8 cellular contexts compared by ENCODE assay signal in the genomic region with DNA sequence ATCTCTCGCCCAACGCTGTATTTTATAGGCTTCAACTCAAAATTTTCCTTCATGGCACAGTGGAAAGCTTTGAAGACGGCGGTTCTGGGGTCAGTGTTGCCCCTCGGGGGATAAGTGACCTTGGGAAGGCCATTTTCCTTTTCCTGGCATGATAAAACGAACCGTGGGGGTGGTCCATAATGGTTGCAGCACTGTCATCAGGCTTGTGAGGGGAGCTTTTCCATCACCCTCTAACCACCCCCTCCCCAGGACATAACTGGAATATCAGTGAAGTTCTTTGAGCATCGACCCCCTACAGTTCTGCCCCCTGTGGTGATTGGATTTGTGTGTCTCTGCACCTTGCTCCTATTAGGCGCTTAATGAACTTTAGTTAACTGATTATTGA. TPM values are rescaled to one million over a fixed set of nuclear protein-coding genes. Genes with fewer than 3 reads are reported as not detected.
DNase-seq lines count a peak whose midpoint lies in the region; ATAC-seq and TF ChIP-seq lines count a peak whose summit lies in the region.

No MANE protein-coding gene starts in this region.

- peak overlapping the region in 2 of 3 donors; percentile 92 to 96 for H3K27ac Mint-ChIP-seq in CD4-positive, CD25-positive, alpha-beta regulatory T cell

- H2BK15ac ChIP-seq in mesendoderm (replicated peaks; ENCODE audit: low read depth) = peak overlapping the region; percentile 28

- H3K18ac ChIP-seq in mesendoderm (ENCODE audit: low read length) = peak overlapping the region; percentile 64

- H3K9me3 ChIP-seq in CD4-positive, CD25-positive, alpha-beta regulatory T cell (ENCODE audit: control insufficient read depth in 2 of 2, low read length in 2 of 2) = no peaks in the 10 kb centered on the region
- H3K9me3 ChIP-seq in mammary epithelial cell (replicated peaks; ENCODE audit: insufficient read depth, low read length) = no peaks in the 10 kb centered on the region

- no peak overlapping the region for H3K23ac ChIP-seq in mesendoderm (ENCODE audit: low read length)

- no peaks in the 10 kb centered on the region for H3K36me3 Mint-ChIP-seq in CD4-positive, CD25-positive, alpha-beta regulatory T cell

- H2AK5ac ChIP-seq in mesendoderm (ENCODE audit: low read length) = no peak overlapping the region

- WGBS in mammary epithelial cell (ENCODE audit: low coverage, missing lambda C conversion rate) = 0% methylated on average over 9 of the region's 9 CpGs
- no CpG with 5 or more reads among the region's 9 CpGs for WGBS in mesendoderm (ENCODE audit: extremely low coverage, insufficient coverage, low lambda C conversion rate)

- H3K4me3 ChIP-seq in CD4-positive, CD25-positive, alpha-beta regulatory T cell (ENCODE audit: low read depth, low read length) = peak overlapping the region; percentile 78
- H3K4me3 ChIP-seq in HL-60 (replicated peaks; ENCODE audit: insufficient read depth, low read length) = peak overlapping the region; percentile 26
- peak overlapping the region; percentile 73 to 86 (median 80) for H3K4me3 ChIP-seq in mammary epithelial cell (replicated peaks in 1 of 3; ENCODE audit: insufficient read depth in 1 of 3, low read depth in 2 of 3, low read length in 3 of 3)
- H3K4me3 ChIP-seq in mesendoderm (ENCODE audit: low read length) = peak overlapping the region; percentile 60

- H3K4me2 ChIP-seq in mammary epithelial cell (ENCODE audit: insufficient read depth, low read depth, low read length) (peak overlapping the region; percentile 99), mesendoderm (ENCODE audit: low read length) (peak overlapping the region; percentile 98)

- no peak overlapping the region for H4K5ac ChIP-seq in mesendoderm (ENCODE audit: low read length)

- intact Hi-C loops in mammary epithelial cell (cut with micrococcal nuclease) = loop anchor here (1.0 to 2.0 kb wide), 3 partner anchors 16 to 118 kb away; partner anchors contain the start of genes FOS and TMED10

- H3K4me1 Mint-ChIP-seq in CD4-positive, CD25-positive, alpha-beta regulatory T cell = peaks cover 0 to 25% (median 15%) of the 10 kb centered on the region in 4 donors

- peaks cover 29% of the 10 kb centered on the region for H3K4me1 ChIP-seq in CD4-positive, CD25-positive, alpha-beta regulatory T cell (ENCODE audit: control insufficient read depth, insufficient read depth, low read length, poor library complexity, severe bottlenecking)
- peaks cover 35% of the 10 kb centered on the region for H3K4me1 ChIP-seq in mammary epithelial cell (ENCODE audit: insufficient read depth, low read length)
- peaks cover 11% of the 10 kb centered on the region for H3K4me1 ChIP-seq in mesendoderm (ENCODE audit: control insufficient read depth, low read depth, low read length)

- BruUV-seq in mammary epithelial cell (replicated peaks; lab: Mats Ljungman, UMichigan) = TSS peak; percentile 88

- peak overlapping the region; percentile 93 for H3K56ac ChIP-seq in mesendoderm (ENCODE audit: low read length)

- TF ChIP-seq CTCF in HL-60 (IDR thresholded peaks at IDR 0.05; ENCODE audit: insufficient read depth, low read length) (no peak), mammary epithelial cell (conservative IDR thresholded peaks at IDR 0.05 in 1 of 2, IDR thresholded peaks at IDR 0.05 in 1 of 2; ENCODE audit: extremely low read depth in 1 of 2, insufficient read depth in 1 of 2, low read depth in 1 of 2, low read length in 2 of 2) (peak in 1 of 2 donors; percentile 11)

- peak overlapping the region; percentile 16 for H4K8ac ChIP-seq in mesendoderm (ENCODE audit: low read depth, low read length)

- peak overlapping the region; percentile 87 for H3K27ac ChIP-seq in CD4-positive, CD25-positive, alpha-beta regulatory T cell (ENCODE audit: insufficient read depth, low read length, poor library complexity, severe bottlenecking)
- H3K27ac ChIP-seq in HL-60 (replicated peaks) (peak overlapping the region; percentile 95), mammary epithelial cell (ENCODE audit: insufficient read depth, low read depth, low read length) (peak overlapping the region; percentile 98), mesendoderm (ENCODE audit: low read depth, low read length) (peak overlapping the region; percentile 84)

- no peak for DNase-seq in CD4-positive, CD25-positive, alpha-beta regulatory T cell
- DNase-seq in HL-60 (ENCODE audit: low read depth in 1 of 2, low spot score in 1 of 2) (no peak), mammary epithelial cell (no peak), mesendoderm (peak; percentile 77), NCI-H187 (lab: John Stamatoyannopoulos, UW) (no peak), RKO (ENCODE audit: low spot score) (no peak)

- H4K20me1 ChIP-seq in mammary epithelial cell (ENCODE audit: insufficient read depth, low read length) = no peaks in the 10 kb centered on the region

- peak overlapping the region; percentile 57 for H2BK5ac ChIP-seq in mesendoderm (ENCODE audit: low read length)

- H3K27me3 Mint-ChIP-seq in CD4-positive, CD25-positive, alpha-beta regulatory T cell = peaks cover 23% of the 10 kb centered on the region

- ATAC-seq in CD4-positive, CD25-positive, alpha-beta regulatory T cell (ENCODE audit: low read depth in 2 of 2) = no peak
- ATAC-seq in HG03521 (IDR thresholded peaks at IDR 0.05; ENCODE audit: unreplicated experiment) (no peak), GM18861 (IDR thresholded peaks at IDR 0.05; ENCODE audit: unreplicated experiment) (no peak)

- dilution Hi-C loops in mammary epithelial cell (cut with HindIII; ENCODE audit: low sequenced_read_pairs) = loop anchor here (5.0 kb wide), 1 partner anchor 47 kb away; no protein-coding TSS in a partner anchor

- no peak overlapping the region for H2BK120ac ChIP-seq in mesendoderm (ENCODE audit: low read depth, low read length)

- no peaks in the 10 kb centered on the region for H3K79me1 ChIP-seq in mesendoderm (ENCODE audit: low read length)

- H3K4me3 Mint-ChIP-seq in CD4-positive, CD25-positive, alpha-beta regulatory T cell = peak overlapping the region; percentile 65 to 90 (median 90)

- no peaks in the 10 kb centered on the region for H3K9me3 Mint-ChIP-seq in CD4-positive, CD25-positive, alpha-beta regulatory T cell

- peaks cover 14% of the 10 kb centered on the region for H3K27me3 ChIP-seq in CD4-positive, CD25-positive, alpha-beta regulatory T cell (ENCODE audit: control insufficient read depth, insufficient read depth, low read length)
- H3K27me3 ChIP-seq in HL-60 (ENCODE audit: insufficient read depth, poor library complexity, severe bottlenecking) (no peaks in the 10 kb centered on the region), mammary epithelial cell (ENCODE audit: insufficient read depth, low read length) (no peaks in the 10 kb centered on the region), mesendoderm (ENCODE audit: insufficient read depth, low read length, poor library complexity) (no peaks in the 10 kb centered on the region)

- H3K9ac ChIP-seq in mammary epithelial cell (ENCODE audit: insufficient read depth, low read length) = peak overlapping the region; percentile 95
- peak overlapping the region; percentile 78 for H3K9ac ChIP-seq in mesendoderm (ENCODE audit: low read length)

- no peaks in the 10 kb centered on the region for H3K79me2 ChIP-seq in mammary epithelial cell (ENCODE audit: insufficient read depth, low read length)
- no peaks in the 10 kb centered on the region for H3K79me2 ChIP-seq in mesendoderm (ENCODE audit: control insufficient read depth, insufficient read depth, low read length)

- peak overlapping the region; percentile 76 for H2AFZ ChIP-seq in mammary epithelial cell (ENCODE audit: low read depth, low read length)

- H3K4ac ChIP-seq in mesendoderm (ENCODE audit: low read depth, low read length) = no peak overlapping the region

- H3K36me3 ChIP-seq in CD4-positive, CD25-positive, alpha-beta regulatory T cell (ENCODE audit: control insufficient read depth, insufficient read depth, low read length) = no peaks in the 10 kb centered on the region
- H3K36me3 ChIP-seq in mammary epithelial cell (ENCODE audit: insufficient read depth, low read length) (no peaks in the 10 kb centered on the region), mesendoderm (ENCODE audit: control insufficient read depth, insufficient read depth, low read length) (no peaks in the 10 kb centered on the region)

- in situ Hi-C loops in mammary epithelial cell (cut with MboI; ENCODE audit: low sequenced_read_pairs in 2 of 2) = loop anchor here (5.0 kb wide), 1 partner anchor 162 kb away; no protein-coding TSS in a partner anchor

- CTCF ChIA-PET in mammary epithelial cell (lab: Charles Lee; ENCODE audit: low non-redundant PET) = interaction anchor here (0.6 to 0.7 kb wide), 2 partner anchors 153 to 331 kb away, joined by 3 read pairs; no protein-coding TSS in a partner anchor

RNA-seq across cellular contexts. Expression of gene FOS, which starts 16.0 kb away (rescaled TPM):
- total RNA-seq in CD4-positive, CD25-positive, alpha-beta regulatory T cell = 1,673 TPM
- polyA plus RNA-seq in CD4-positive, CD25-positive, alpha-beta regulatory T cell = 100 to 1,000 TPM in 2 of 4 donors, 10 to 100 TPM in 2; 56.8 to 145 (median 104) TPM
- 100 to 1,000 TPM in 1 of 2 donors, 10 to 100 TPM in 1; 78.5 to 204 TPM for total RNA-seq in mammary epithelial cell
- polyA plus RNA-seq in mammary epithelial cell = 89.9 TPM
- polyA minus RNA-seq in mammary epithelial cell = 233 TPM
- 30.2 TPM for polyA plus RNA-seq in mesendoderm (2013, experiment 1 of 2)
- 33.0 TPM for polyA plus RNA-seq in mesendoderm (2013, experiment 2 of 2)

Comparison
In these comparisons a context has a peak if more than half of its experiments do, and no peak if none do; other contexts are left out.
1. H3K4me3 ChIP-seq: peak in every context shown above with its lines; median percentile 80 in mammary epithelial cell; 78 in CD4-positive, CD25-positive, alpha-beta regulatory T cell; 60 in mesendoderm; 26 in HL-60.